18 cellular contexts compared by ENCODE assay signal in the genomic region with DNA sequence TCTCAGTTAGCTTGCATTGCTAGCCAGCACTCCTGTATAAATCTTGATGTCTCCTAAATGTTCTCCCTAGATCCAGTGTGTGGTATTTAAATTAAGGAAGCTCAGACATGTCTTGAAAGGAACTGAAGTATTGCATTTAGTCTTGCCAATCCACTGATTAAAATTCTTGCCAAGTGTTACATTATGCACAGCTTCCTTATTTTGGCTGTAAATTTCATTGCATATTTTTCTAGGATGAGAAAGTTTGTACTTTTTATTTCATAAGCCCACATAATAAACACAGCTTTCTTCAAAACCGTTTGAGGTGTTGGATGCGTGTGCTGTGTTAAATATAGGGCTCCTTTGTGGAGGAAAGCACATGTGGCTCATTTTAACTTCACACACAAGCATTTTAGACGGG.
DNase-seq lines count a peak whose midpoint lies in the region; ATAC-seq and TF ChIP-seq lines count a peak whose summit lies in the region.
"Had no signal": no experiment of that assay in that cellular context is flagged by ENCODE, and none has a peak within 500 bp of the region (broad histone marks: within the 10 kb centered on the region; RNA-seq: fewer than 3 reads in every experiment).

No MANE protein-coding gene starts in this region.

- H3K4me1 ChIP-seq in smooth muscle cell (ENCODE audit: low read depth), result no peaks in the 10 kb centered on the region
- H3K4me1 ChIP-seq: BLaER1 had no signal

- TF ChIP-seq CTCF in nephron (IDR thresholded peaks at IDR 0.05; ENCODE audit: unreplicated experiment in 3 of 3) (no peak), smooth muscle cell (IDR thresholded peaks at IDR 0.05; ENCODE audit: borderline replicate concordance, insufficient read depth, poor library complexity, severe bottlenecking) (no peak)

- H3K27ac ChIP-seq in SK-N-MC, result peak overlapping the region; percentile 61
- no peak overlapping the region for H3K27ac ChIP-seq in smooth muscle cell (ENCODE audit: low read depth)
- H3K27ac ChIP-seq: BLaER1 had no signal

- no peak for ATAC-seq in GM19467 (IDR thresholded peaks at IDR 0.05; ENCODE audit: unreplicated experiment)
- no peak for ATAC-seq in SK-N-SH treated with all-trans-retinoic acid at 6 μM for 48 hours
- ATAC-seq in GM19328 (IDR thresholded peaks at IDR 0.05; ENCODE audit: unreplicated experiment), result no peak
- ATAC-seq: CD8-positive, alpha-beta T cell; GM12878 had no signal

- H3F3A ChIP-seq in smooth muscle cell (ENCODE audit: low read depth), result no peaks in the 10 kb centered on the region

- no peaks in the 10 kb centered on the region for H3K36me3 ChIP-seq in SK-N-MC (ENCODE audit: insufficient read depth, low read length)
- H3K36me3 ChIP-seq in smooth muscle cell (ENCODE audit: low read depth), result no peaks in the 10 kb centered on the region
- H3K36me3 ChIP-seq: BLaER1 had no signal

- H3K9ac ChIP-seq in SK-N-MC (ENCODE audit: insufficient read length), result no peak overlapping the region
- no peak overlapping the region for H3K9ac ChIP-seq in smooth muscle cell (ENCODE audit: low read depth)
- H3K9ac ChIP-seq: BLaER1 had no signal

- WGBS in smooth muscle cell (ENCODE audit: low lambda C conversion rate), result 88% methylated on average over 3 of the region's 3 CpGs

- H3K4me3 ChIP-seq in SK-N-MC, result no peak overlapping the region
- H3K4me3 ChIP-seq in smooth muscle cell, result no peak overlapping the region
- H3K4me3 ChIP-seq: BLaER1, GM12878 had no signal

- no peak overlapping the region for H3K4me2 ChIP-seq in smooth muscle cell
- H3K4me2 ChIP-seq: BLaER1 had no signal

- no peaks in the 10 kb centered on the region for H3K27me3 ChIP-seq in smooth muscle cell (ENCODE audit: low read depth)
- H3K27me3 ChIP-seq: BLaER1 had no signal

- H3K9me3 Mint-ChIP-seq in nephron, result no peaks in the 10 kb centered on the region
- H3K9me3 Mint-ChIP-seq: CD8-positive, alpha-beta T cell; H9 had no signal

- no peaks in the 10 kb centered on the region for H3K79me2 ChIP-seq in smooth muscle cell (ENCODE audit: low read depth)

- no peaks in the 10 kb centered on the region for H3K36me3 Mint-ChIP-seq in nephron (ENCODE audit: low read depth)
- H3K36me3 Mint-ChIP-seq: CD8-positive, alpha-beta T cell had no signal

- H4K20me1 ChIP-seq in smooth muscle cell (ENCODE audit: low read depth), result no peaks in the 10 kb centered on the region
- H4K20me1 ChIP-seq: BLaER1 had no signal

- DNase-seq in SK-N-MC (ENCODE audit: low read depth, low spot score) (no peak), inferior parietal cortex (ENCODE audit: extremely low spot score) (peak; percentile 59), smooth muscle cell (lab: John Stamatoyannopoulos, UW; ENCODE audit: unreplicated experiment) (no peak)
- DNase-seq: 8988T; Calu3; CD8-positive, alpha-beta T cell; DMS53; DND-41; EL; GOT3; H9; IMR-90 had no signal

- H3K27me3 Mint-ChIP-seq in nephron (ENCODE audit: low read depth), result peaks cover 12% of the 10 kb centered on the region

- no peaks in the 10 kb centered on the region for H3K9me3 ChIP-seq in SK-N-MC (ENCODE audit: low read depth, low read length)
- H3K9me3 ChIP-seq in smooth muscle cell (replicated peaks; ENCODE audit: low read depth), result no peaks in the 10 kb centered on the region
- H3K9me3 ChIP-seq: BLaER1 had no signal

- peak overlapping the region; percentile 46 for H2AFZ ChIP-seq in smooth muscle cell (ENCODE audit: low read depth)

- H3K27ac Mint-ChIP-seq in nephron, result peak overlapping the region; percentile 10 to 71 (median 19)
- H3K27ac Mint-ChIP-seq: CD8-positive, alpha-beta T cell; H9 had no signal

- peaks cover 12% of the 10 kb centered on the region for H3K4me1 Mint-ChIP-seq in nephron

- H3K4me3 Mint-ChIP-seq in nephron, result peak overlapping the region in 1 of 3 experiments; percentile 20
- H3K4me3 Mint-ChIP-seq: CD8-positive, alpha-beta T cell; H9 had no signal

TF ChIP-seq in SK-N-SH treated with all-trans-retinoic acid at 6 μM for 48 hours, 23 proteins besides CTCF, POLR2A, EP300 and RAD21:
- TF ChIP-seq, protein P1, sequence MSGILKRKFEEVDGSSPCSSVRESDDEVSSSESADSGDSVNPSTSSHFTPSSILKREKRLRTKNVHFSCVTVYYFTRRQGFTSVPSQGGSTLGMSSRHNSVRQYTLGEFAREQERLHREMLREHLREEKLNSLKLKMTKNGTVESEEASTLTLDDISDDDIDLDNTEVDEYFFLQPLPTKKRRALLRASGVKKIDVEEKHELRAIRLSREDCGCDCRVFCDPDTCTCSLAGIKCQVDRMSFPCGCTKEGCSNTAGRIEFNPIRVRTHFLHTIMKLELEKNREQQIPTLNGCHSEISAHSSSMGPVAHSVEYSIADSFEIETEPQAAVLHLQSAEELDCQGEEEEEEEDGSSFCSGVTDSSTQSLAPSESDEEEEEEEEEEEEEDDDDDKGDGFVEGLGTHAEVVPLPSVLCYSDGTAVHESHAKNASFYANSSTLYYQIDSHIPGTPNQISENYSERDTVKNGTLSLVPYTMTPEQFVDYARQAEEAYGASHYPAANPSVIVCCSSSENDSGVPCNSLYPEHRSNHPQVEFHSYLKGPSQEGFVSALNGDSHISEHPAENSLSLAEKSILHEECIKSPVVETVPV (CRISPR knock-in tag; IDR thresholded peaks at IDR 0.05), result no peak
